In the genomic region with DNA sequence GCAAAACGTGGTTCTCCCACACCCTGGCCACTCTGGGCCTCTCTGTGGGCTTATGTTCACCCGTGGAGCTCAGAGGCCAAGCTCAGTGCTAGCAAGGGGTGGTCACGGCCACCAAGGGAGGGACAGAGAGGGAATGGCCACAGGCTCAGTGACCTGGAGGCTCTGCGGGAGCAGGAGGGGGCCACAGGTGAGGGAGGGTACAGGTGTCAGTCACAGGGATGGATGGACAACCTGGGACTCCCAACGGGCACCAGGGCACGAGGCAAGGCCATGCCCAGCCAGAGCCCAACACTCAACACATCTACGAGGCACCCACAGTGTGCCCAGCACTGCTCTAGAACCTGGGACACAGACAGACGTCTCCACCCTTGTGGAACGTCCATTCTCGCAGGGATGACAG, we compare ENCODE assay signal across 27 cellular contexts.
"Had no signal": no experiment of that assay in that cellular context is flagged by ENCODE, and none has a peak within 500 bp of the region (broad histone marks: within the 10 kb centered on the region; RNA-seq: fewer than 3 reads in every experiment).

No MANE protein-coding gene starts in this region.

- H3K27me3 Mint-ChIP-seq: central memory CD8-positive, alpha-beta T cell had no signal

- H3K36me3 ChIP-seq: breast epithelium, lower lobe of right lung, neural progenitor cell, transverse colon had no signal

- FAIRE-seq: colon, endometrium, TTC549, urothelium cell line had no signal

- DNase-seq: activated CD4-positive, alpha-beta T cell treated with anti-CD3 and anti-CD28 coated beads for 4 hours; activated CD4-positive, alpha-beta T cell treated with anti-CD3 and anti-CD28 coated beads, Interleukin-2, amount 50 U/mL, for 4 hours; activated effector memory CD4-positive, alpha-beta T cell treated with anti-CD3 and anti-CD28 coated beads, Interleukin-2, amount 50 U/mL, for 16 hours; activated naive CD4-positive, alpha-beta T cell treated with anti-CD3 and anti-CD28 coated beads, Interleukin-2, amount 50 U/mL, for 16 hours; effector CD8-positive, alpha-beta T cell; esophagus squamous epithelium; foreskin melanocyte; heart right ventricle; kidney glomerular epithelial cell; lower lobe of right lung; mesendoderm; natural killer cell; posterior cingulate gyrus; right cardiac atrium; stimulated activated naive CD8-positive, alpha-beta T cell treated with anti-CD3 and anti-CD28 coated beads, Interleukin-15, Interleukin-2, amounts not matched to agents 100 U/mL and 50 U/mL, for 24 hours; testis; transverse colon had no signal

- H2AFZ ChIP-seq: neural progenitor cell had no signal

- H3K4me3 Mint-ChIP-seq: activated T-helper 1 cell treated with anti-CD3 and anti-CD28 coated beads, Interleukin-12 subunit alpha, Interleukin-12 subunit beta, Interleukin-2, Interleukin-4 antibody, amounts not matched to agents 30 ng/mL and 10 ng/mL and 1 ng/mL, durations not matched to agents 14 hours and 24 hours and 36 hours; central memory CD8-positive, alpha-beta T cell; natural killer cell; neural progenitor cell had no signal

- H3K27me3 ChIP-seq: breast epithelium, esophagus squamous epithelium, heart right ventricle, neural progenitor cell, testis, transverse colon had no signal

- H3K36me3 Mint-ChIP-seq: natural killer cell had no signal

- ATAC-seq: left lobe of liver; lower lobe of right lung; right cardiac atrium; stimulated activated naive CD8-positive, alpha-beta T cell treated with anti-CD3 and anti-CD28 coated beads, Interleukin-15, Interleukin-2, amounts not matched to agents 100 U/mL and 50 U/mL, for 24 hours had no signal

- H3K27ac ChIP-seq: breast epithelium, epithelial cell of prostate, lower lobe of right lung, neural progenitor cell, testis had no signal

- H3K27ac Mint-ChIP-seq: activated T-helper 1 cell treated with anti-CD3 and anti-CD28 coated beads, Interleukin-12 subunit alpha, Interleukin-12 subunit beta, Interleukin-2, Interleukin-4 antibody, amounts not matched to agents 30 ng/mL and 10 ng/mL and 1 ng/mL, durations not matched to agents 14 hours and 24 hours and 36 hours; natural killer cell; neural progenitor cell had no signal

- H3K9me3 ChIP-seq: breast epithelium, esophagus squamous epithelium, lower lobe of right lung, testis, transverse colon had no signal

- H3K4me2 ChIP-seq: neural progenitor cell had no signal

- H3K9me3 Mint-ChIP-seq: activated T-helper 1 cell treated with anti-CD3 and anti-CD28 coated beads, Interleukin-12 subunit alpha, Interleukin-12 subunit beta, Interleukin-2, Interleukin-4 antibody, amounts not matched to agents 30 ng/mL and 10 ng/mL and 1 ng/mL, durations not matched to agents 14 hours and 24 hours and 36 hours; central memory CD8-positive, alpha-beta T cell; natural killer cell had no signal

- H3K9ac ChIP-seq: neural progenitor cell had no signal

- H3K4me3 ChIP-seq: breast epithelium, esophagus squamous epithelium, heart right ventricle, lower lobe of right lung, neural progenitor cell, testis, transverse colon had no signal
